In genomic region chr7:26853788-26854393, GRCh38 we compare ENCODE assay signal across 8 cellular contexts. TPM values are rescaled to one million over a fixed set of nuclear protein-coding genes. Genes with fewer than 3 reads are reported as not detected.
DNase-seq lines count a peak whose midpoint lies in the region; ATAC-seq and TF ChIP-seq lines count a peak whose summit lies in the region.

No MANE protein-coding gene starts in this region.

- H3K4me3 ChIP-seq in choroid plexus epithelial cell (ENCODE audit: low read depth, low read length) = no peak overlapping the region

- H3K9me3 Mint-ChIP-seq in activated CD8-positive, alpha-beta T cell treated with anti-CD3 and anti-CD28 coated beads for 36 hours = no peaks in the 10 kb centered on the region
- no peaks in the 10 kb centered on the region for H3K9me3 Mint-ChIP-seq in activated CD8-positive, alpha-beta T cell treated with anti-CD3 and anti-CD28 coated beads, Interleukin-2, amount 10 ng/mL, durations not matched to agents 7 days and 5 days (ENCODE audit: insufficient read depth)
- no peaks in the 10 kb centered on the region for H3K9me3 Mint-ChIP-seq in activated T-cell treated with anti-CD3 and anti-CD28 coated beads, Interleukin-2, amount 50 U/mL, for 72 hours

- intact Hi-C loops in activated CD8-positive, alpha-beta T cell treated with anti-CD3 and anti-CD28 coated beads for 36 hours (cut with micrococcal nuclease) = loop anchor here (2.0 kb wide), 1 partner anchor 307 kb away; no protein-coding TSS in a partner anchor

- POLR2A ChIA-PET in activated CD8-positive, alpha-beta T cell treated with anti-CD3 and anti-CD28 coated beads for 36 hours (lab: Charles Lee) = no interaction called here
- POLR2A ChIA-PET in activated CD8-positive, alpha-beta T cell treated with anti-CD3 and anti-CD28 coated beads, Interleukin-2, amount 10 ng/mL, durations not matched to agents 7 days and 5 days (lab: Charles Lee) = no interaction called here

- no peaks in the 10 kb centered on the region for H3K36me3 Mint-ChIP-seq in activated CD8-positive, alpha-beta T cell treated with anti-CD3 and anti-CD28 coated beads for 36 hours (ENCODE audit: low read depth)
- no peaks in the 10 kb centered on the region for H3K36me3 Mint-ChIP-seq in activated CD8-positive, alpha-beta T cell treated with anti-CD3 and anti-CD28 coated beads, Interleukin-2, amount 10 ng/mL, durations not matched to agents 7 days and 5 days (ENCODE audit: low read depth)
- H3K36me3 Mint-ChIP-seq in activated T-cell treated with anti-CD3 and anti-CD28 coated beads, Interleukin-2, amount 50 U/mL, for 72 hours (ENCODE audit: insufficient read depth in 2 of 2) = no peaks in the 10 kb centered on the region

- CTCF ChIA-PET in activated CD8-positive, alpha-beta T cell treated with anti-CD3 and anti-CD28 coated beads for 36 hours (lab: Charles Lee) = interaction anchor here (0.7 to 2.1 kb wide), 9 partner anchors 16 to 325 kb away, joined by 3 to 8 read pairs (median 4); no protein-coding TSS in a partner anchor
- CTCF ChIA-PET in activated CD8-positive, alpha-beta T cell treated with anti-CD3 and anti-CD28 coated beads, Interleukin-2, amount 10 ng/mL, durations not matched to agents 7 days and 5 days (lab: Charles Lee) = interaction anchor here (0.7 to 1.6 kb wide), 9 partner anchors 30 to 484 kb away, joined by 3 to 9 read pairs (median 3); no protein-coding TSS in a partner anchor

- no peak overlapping the region for H3K27ac Mint-ChIP-seq in activated CD8-positive, alpha-beta T cell treated with anti-CD3 and anti-CD28 coated beads for 36 hours
- H3K27ac Mint-ChIP-seq in activated CD8-positive, alpha-beta T cell treated with anti-CD3 and anti-CD28 coated beads, Interleukin-2, amount 10 ng/mL, durations not matched to agents 7 days and 5 days = no peak overlapping the region
- H3K27ac Mint-ChIP-seq in activated T-cell treated with anti-CD3 and anti-CD28 coated beads, Interleukin-2, amount 50 U/mL, for 72 hours = no peak overlapping the region

- peaks cover 7% of the 10 kb centered on the region for H3K4me1 Mint-ChIP-seq in activated CD8-positive, alpha-beta T cell treated with anti-CD3 and anti-CD28 coated beads for 36 hours (ENCODE audit: low read depth)
- H3K4me1 Mint-ChIP-seq in activated CD8-positive, alpha-beta T cell treated with anti-CD3 and anti-CD28 coated beads, Interleukin-2, amount 10 ng/mL, durations not matched to agents 7 days and 5 days (ENCODE audit: low read depth) = peaks cover 4% of the 10 kb centered on the region
- peaks cover 10% of the 10 kb centered on the region for H3K4me1 Mint-ChIP-seq in activated T-cell treated with anti-CD3 and anti-CD28 coated beads, Interleukin-2, amount 50 U/mL, for 72 hours (ENCODE audit: low read depth)

- ATAC-seq in activated CD8-positive, alpha-beta T cell treated with anti-CD3 and anti-CD28 coated beads for 36 hours = no peak
- no peak for ATAC-seq in activated CD8-positive, alpha-beta T cell treated with anti-CD3 and anti-CD28 coated beads, Interleukin-2, amount 10 ng/mL, durations not matched to agents 7 days and 5 days
- no peak for ATAC-seq in activated T-cell treated with anti-CD3 and anti-CD28 coated beads, Interleukin-2, amount 50 U/mL, for 72 hours (replicated peaks in 1 of 2)

- no peak overlapping the region for H3K4me3 Mint-ChIP-seq in activated CD8-positive, alpha-beta T cell treated with anti-CD3 and anti-CD28 coated beads for 36 hours
- H3K4me3 Mint-ChIP-seq in activated CD8-positive, alpha-beta T cell treated with anti-CD3 and anti-CD28 coated beads, Interleukin-2, amount 10 ng/mL, durations not matched to agents 7 days and 5 days = no peak overlapping the region
- no peak overlapping the region for H3K4me3 Mint-ChIP-seq in activated T-cell treated with anti-CD3 and anti-CD28 coated beads, Interleukin-2, amount 50 U/mL, for 72 hours

- H3K27me3 Mint-ChIP-seq in activated CD8-positive, alpha-beta T cell treated with anti-CD3 and anti-CD28 coated beads for 36 hours = peaks cover 35% of the 10 kb centered on the region
- peaks cover 27% of the 10 kb centered on the region for H3K27me3 Mint-ChIP-seq in activated CD8-positive, alpha-beta T cell treated with anti-CD3 and anti-CD28 coated beads, Interleukin-2, amount 10 ng/mL, durations not matched to agents 7 days and 5 days (ENCODE audit: low read depth)
- H3K27me3 Mint-ChIP-seq in activated T-cell treated with anti-CD3 and anti-CD28 coated beads, Interleukin-2, amount 50 U/mL, for 72 hours (ENCODE audit: low read depth) = peaks cover 41% of the 10 kb centered on the region

- TF ChIP-seq CTCF in activated CD8-positive, alpha-beta T cell treated with anti-CD3 and anti-CD28 coated beads for 36 hours (IDR thresholded peaks at IDR 0.05) = peak; percentile 54
- TF ChIP-seq CTCF in choroid plexus epithelial cell (conservative IDR thresholded peaks at IDR 0.05; ENCODE audit: low read depth, low read length) = peak; percentile 61

- DNase-seq in activated CD8-positive, alpha-beta T cell treated with anti-CD3 and anti-CD28 coated beads for 36 hours = no peak
- DNase-seq in activated CD8-positive, alpha-beta T cell treated with anti-CD3 and anti-CD28 coated beads, Interleukin-2, amount 10 ng/mL, durations not matched to agents 7 days and 5 days = no peak
- peak; percentile 34 for DNase-seq in NCI-H526 treated with DMSO at 0.1 percent for 48 hours (lab: John Stamatoyannopoulos, UW)
- DNase-seq in choroid plexus epithelial cell (ENCODE audit: low read depth) = peak; percentile 64
- peak; percentile 14 for DNase-seq in middle frontal gyrus (ENCODE audit: extremely low spot score, low spot score)
- no peak for DNase-seq in activated T-cell treated with anti-CD3 and anti-CD28 coated beads, Interleukin-2, amount 50 U/mL, for 72 hours
- no peak for DNase-seq in COLO668 (lab: John Stamatoyannopoulos, UW; ENCODE audit: unreplicated experiment)
- no peak for DNase-seq in NCI-H128 (lab: John Stamatoyannopoulos, UW; ENCODE audit: unreplicated experiment)

RNA-seq across cellular contexts. Expression of gene SKAP2, which starts 10.5 kb away (rescaled TPM):
- total RNA-seq in activated CD8-positive, alpha-beta T cell treated with anti-CD3 and anti-CD28 coated beads for 36 hours = 1 to 10 TPM; 7.0 to 8.1 TPM
- 10 to 100 TPM in 1 of 2 experiments, 1 to 10 TPM in 1; 9.7 to 12.5 TPM for total RNA-seq in activated CD8-positive, alpha-beta T cell treated with anti-CD3 and anti-CD28 coated beads, Interleukin-2, amount 10 ng/mL, durations not matched to agents 7 days and 5 days
- 10 to 100 TPM in 1 of 2 donors, 1 to 10 TPM in 1; 9.7 to 22.4 TPM for total RNA-seq in activated T-cell treated with anti-CD3 and anti-CD28 coated beads, Interleukin-2, amount 50 U/mL, for 72 hours

Comparison
In these comparisons a context has a peak if more than half of its experiments do, and no peak if none do; other contexts are left out.
1. DNase-seq: peak in NCI-H526 treated with DMSO at 0.1 percent for 48 hours (single experiment), choroid plexus epithelial cell (single experiment) and middle frontal gyrus (single experiment); none in activated CD8-positive, alpha-beta T cell treated with anti-CD3 and anti-CD28 coated beads for 36 hours (single experiment), activated CD8-positive, alpha-beta T cell treated with anti-CD3 and anti-CD28 coated beads, Interleukin-2, amount 10 ng/mL, durations not matched to agents 7 days and 5 days (single experiment), activated T-cell treated with anti-CD3 and anti-CD28 coated beads, Interleukin-2, amount 50 U/mL, for 72 hours (0 of 2), COLO668 (single experiment) and NCI-H128 (single experiment).